In the genomic region with DNA sequence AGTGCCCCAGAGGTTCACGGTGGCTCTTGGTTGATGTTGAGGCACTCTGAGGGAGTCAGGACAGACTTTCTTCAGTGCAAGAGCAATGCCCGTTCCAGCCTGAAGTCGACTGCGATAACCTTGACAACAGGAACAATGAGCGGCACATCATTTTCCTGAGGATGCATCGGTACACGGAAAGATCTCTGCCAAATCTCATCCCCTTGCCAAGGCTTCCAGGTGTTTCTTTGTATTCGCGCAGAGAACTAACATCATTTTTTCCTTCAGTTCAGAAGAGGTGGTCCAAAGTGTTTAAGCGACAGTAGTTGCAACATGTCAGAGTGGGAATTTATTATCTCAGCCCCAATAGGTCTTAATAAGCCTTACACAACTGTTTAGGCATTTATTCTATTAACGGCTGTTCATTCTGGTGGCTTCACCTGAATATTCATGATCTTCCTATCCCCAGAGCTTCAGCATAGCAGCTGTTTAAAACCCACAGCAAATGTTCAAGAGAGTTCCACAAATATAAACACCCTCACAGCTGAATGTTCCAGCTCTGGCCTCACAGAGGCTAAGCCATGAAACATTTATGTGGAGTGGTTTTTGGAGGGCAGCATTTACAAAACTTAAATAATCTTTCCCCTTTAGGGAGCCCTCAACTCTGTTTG, we compare ENCODE assay signal across 28 cellular contexts.
"Had no signal": no experiment of that assay in that cellular context is flagged by ENCODE, and none has a peak within 500 bp of the region (broad histone marks: within the 10 kb centered on the region; RNA-seq: fewer than 3 reads in every experiment).

No MANE protein-coding gene starts in this region.

- ATAC-seq: activated CD4-positive, alpha-beta T cell treated with anti-CD3 and anti-CD28 coated beads for 36 hours; activated CD8-positive, alpha-beta memory T cell treated with anti-CD3 and anti-CD28 coated beads, Interleukin-2, amount 10 ng/mL, durations not matched to agents 7 days and 5 days; activated CD8-positive, alpha-beta T cell treated with anti-CD3 and anti-CD28 coated beads, Interleukin-2, amount 10 ng/mL, durations not matched to agents 7 days and 5 days; activated naive CD8-positive, alpha-beta T cell treated with anti-CD3 and anti-CD28 coated beads, Interleukin-2, amount 50 U/mL, for 24 hours; gastroesophageal sphincter; heart left ventricle; left colon; natural killer cell; right cardiac atrium; stimulated activated naive CD8-positive, alpha-beta T cell treated with anti-CD3 and anti-CD28 coated beads, Interleukin-15, Interleukin-2, amounts not matched to agents 100 U/mL and 50 U/mL, for 24 hours had no signal

- DNase-seq: activated CD4-positive, alpha-beta T cell treated with anti-CD3 and anti-CD28 coated beads for 36 hours; activated CD4-positive, CD25-positive, alpha-beta regulatory T cell; activated CD8-positive, alpha-beta memory T cell treated with anti-CD3 and anti-CD28 coated beads, Interleukin-2, amount 10 ng/mL, durations not matched to agents 7 days and 5 days; activated CD8-positive, alpha-beta T cell treated with anti-CD3 and anti-CD28 coated beads, Interleukin-2, amount 10 ng/mL, durations not matched to agents 7 days and 5 days; activated naive CD8-positive, alpha-beta T cell treated with anti-CD3 and anti-CD28 coated beads, Interleukin-2, amount 50 U/mL, for 24 hours; activated T-cell treated with anti-CD3 and anti-CD28 coated beads, Interleukin-2, amount 50 U/mL, for 48 hours; amygdala; effector memory CD4-positive, alpha-beta T cell; erythroblast; heart left ventricle; hypothalamus; immature natural killer cell; kidney; left colon; natural killer cell; right cardiac atrium; spleen; stimulated activated naive CD8-positive, alpha-beta T cell treated with anti-CD3 and anti-CD28 coated beads, Interleukin-15, Interleukin-2, amounts not matched to agents 100 U/mL and 50 U/mL, for 24 hours; uterus had no signal

- H3K27me3 ChIP-seq: gastroesophageal sphincter, heart left ventricle, spleen, uterus had no signal

- H3K4me3 Mint-ChIP-seq: activated CD4-positive, alpha-beta T cell treated with anti-CD3 and anti-CD28 coated beads for 36 hours; activated CD8-positive, alpha-beta memory T cell treated with anti-CD3 and anti-CD28 coated beads, Interleukin-2, amount 10 ng/mL, durations not matched to agents 7 days and 5 days; activated CD8-positive, alpha-beta T cell treated with anti-CD3 and anti-CD28 coated beads, Interleukin-2, amount 10 ng/mL, durations not matched to agents 7 days and 5 days; activated naive CD4-positive, alpha-beta T cell treated with anti-CD3 and anti-CD28 coated beads, Interleukin-2, amount 50 U/mL, for 24 hours; activated naive CD8-positive, alpha-beta T cell treated with anti-CD3 and anti-CD28 coated beads, Interleukin-2, amount 50 U/mL, for 24 hours; central memory CD8-positive, alpha-beta T cell; dendritic cell treated with granulocyte-macrophage colony-stimulating factor and Interleukin-4, amounts not matched to agents 40 ng/mL and 50 ng/mL, for 4 days; immature natural killer cell; mesothelial cell of epicardium; natural killer cell; T-helper 2 cell treated with Interferon-gamma antibody and Interleukin-4, amounts not matched to agents 5 μg/mL and 100 μg/mL, for 36 hours; type B pancreatic cell had no signal

- H3K27ac ChIP-seq: gastroesophageal sphincter, heart left ventricle, spleen, thoracic aorta, uterus had no signal

- H3K4me1 Mint-ChIP-seq: activated CD4-positive, alpha-beta T cell treated with anti-CD3 and anti-CD28 coated beads for 36 hours; activated naive CD4-positive, alpha-beta T cell treated with anti-CD3 and anti-CD28 coated beads, Interleukin-2, amount 50 U/mL, for 24 hours had no signal

- H3K4me3 ChIP-seq: gastroesophageal sphincter, heart left ventricle, spleen, thoracic aorta, uterus had no signal

- H3K4me1 ChIP-seq: gastroesophageal sphincter, uterus had no signal

- H3K36me3 ChIP-seq: gastroesophageal sphincter, heart left ventricle, spleen, thoracic aorta, uterus had no signal

- H3K9me3 Mint-ChIP-seq: activated naive CD4-positive, alpha-beta T cell treated with anti-CD3 and anti-CD28 coated beads, Interleukin-2, amount 50 U/mL, for 24 hours; activated naive CD8-positive, alpha-beta T cell treated with anti-CD3 and anti-CD28 coated beads, Interleukin-2, amount 50 U/mL, for 24 hours; activated T-helper 2 cell treated with anti-CD3 and anti-CD28 coated beads, Interferon-gamma antibody, Interleukin-2, Interleukin-4, amounts not matched to agents 10 μg/mL and 5 μg/mL and 100 μg/mL, durations not matched to agents 14 hours and 24 hours and 36 hours; dendritic cell treated with granulocyte-macrophage colony-stimulating factor and Interleukin-4, amounts not matched to agents 40 ng/mL and 50 ng/mL, for 4 days; natural killer cell; T-helper 2 cell treated with Interferon-gamma antibody and Interleukin-4, amounts not matched to agents 5 μg/mL and 100 μg/mL, for 36 hours; type B pancreatic cell had no signal

- H3K27ac Mint-ChIP-seq: activated CD4-positive, alpha-beta T cell treated with anti-CD3 and anti-CD28 coated beads for 36 hours; activated CD8-positive, alpha-beta memory T cell treated with anti-CD3 and anti-CD28 coated beads, Interleukin-2, amount 10 ng/mL, durations not matched to agents 7 days and 5 days; activated CD8-positive, alpha-beta T cell treated with anti-CD3 and anti-CD28 coated beads, Interleukin-2, amount 10 ng/mL, durations not matched to agents 7 days and 5 days; activated naive CD4-positive, alpha-beta T cell treated with anti-CD3 and anti-CD28 coated beads, Interleukin-2, amount 50 U/mL, for 24 hours; activated naive CD8-positive, alpha-beta T cell treated with anti-CD3 and anti-CD28 coated beads, Interleukin-2, amount 50 U/mL, for 24 hours; activated T-helper 2 cell treated with anti-CD3 and anti-CD28 coated beads, Interferon-gamma antibody, Interleukin-2, Interleukin-4, amounts not matched to agents 10 μg/mL and 5 μg/mL and 100 μg/mL, durations not matched to agents 14 hours and 24 hours and 36 hours; dendritic cell treated with granulocyte-macrophage colony-stimulating factor and Interleukin-4, amounts not matched to agents 40 ng/mL and 50 ng/mL, for 4 days; immature natural killer cell; mesothelial cell of epicardium; natural killer cell; T-helper 2 cell treated with Interferon-gamma antibody and Interleukin-4, amounts not matched to agents 5 μg/mL and 100 μg/mL, for 36 hours; type B pancreatic cell had no signal

- H3K36me3 Mint-ChIP-seq: activated CD8-positive, alpha-beta memory T cell treated with anti-CD3 and anti-CD28 coated beads, Interleukin-2, amount 10 ng/mL, durations not matched to agents 7 days and 5 days; activated naive CD4-positive, alpha-beta T cell treated with anti-CD3 and anti-CD28 coated beads, Interleukin-2, amount 50 U/mL, for 24 hours; immature natural killer cell; natural killer cell; type B pancreatic cell had no signal
